In genomic region chr12:124493809-124494750, GRCh38 we compare ENCODE assay signal across 9 cellular contexts.
DNase-seq lines count a peak whose midpoint lies in the region; ATAC-seq lines count a peak whose summit lies in the region.
"Had no signal": no experiment of that assay in that cellular context is flagged by ENCODE, and none has a peak within 500 bp of the region (broad histone marks: within the 10 kb centered on the region; RNA-seq: fewer than 3 reads in every experiment).

No MANE protein-coding gene starts in this region.

- H3K36me3 ChIP-seq in CD4-positive, CD25-positive, alpha-beta regulatory T cell (ENCODE audit: control insufficient read depth, insufficient read depth, low read length), result no peaks in the 10 kb centered on the region

- H3K9me3 ChIP-seq in CD4-positive, CD25-positive, alpha-beta regulatory T cell (ENCODE audit: control insufficient read depth in 2 of 2, low read length in 2 of 2), result no peaks in the 10 kb centered on the region
- H3K9me3 ChIP-seq: neutrophil had no signal

- peak; percentile 61 to 67 for ATAC-seq in CD4-positive, CD25-positive, alpha-beta regulatory T cell (ENCODE audit: low read depth in 2 of 2)
- ATAC-seq in GM19467 (IDR thresholded peaks at IDR 0.05; ENCODE audit: unreplicated experiment) (peak; percentile 91), HG03457 (IDR thresholded peaks at IDR 0.05; ENCODE audit: unreplicated experiment) (peak; percentile 85)
- peak; percentile 97 to 98 for ATAC-seq in stimulated activated naive B cell treated with anti-CD40 and anti-IgM and Interleukin-4, amounts not matched to agents 10 μg/mL and 1 μg/mL and 100 μg/mL, for 72 hours (replicated peaks)

- no peaks in the 10 kb centered on the region for H3K9me3 Mint-ChIP-seq in CD4-positive, CD25-positive, alpha-beta regulatory T cell
- no peaks in the 10 kb centered on the region for H3K9me3 Mint-ChIP-seq in stimulated activated naive B cell treated with anti-CD40 and anti-IgM and Interleukin-4, amounts not matched to agents 10 μg/mL and 1 μg/mL and 100 μg/mL, for 72 hours

- H3K4me3 Mint-ChIP-seq in CD4-positive, CD25-positive, alpha-beta regulatory T cell, result peak overlapping the region in 2 of 4 donors; percentile 47 to 65
- H3K4me3 Mint-ChIP-seq in stimulated activated naive B cell treated with anti-CD40 and anti-IgM and Interleukin-4, amounts not matched to agents 10 μg/mL and 1 μg/mL and 100 μg/mL, for 72 hours, result peak overlapping the region; percentile 65 to 79

- H3K4me1 Mint-ChIP-seq in CD4-positive, CD25-positive, alpha-beta regulatory T cell, result peaks cover 0 to 56% (median 22%) of the 10 kb centered on the region in 4 donors
- H3K4me1 Mint-ChIP-seq in stimulated activated naive B cell treated with anti-CD40 and anti-IgM and Interleukin-4, amounts not matched to agents 10 μg/mL and 1 μg/mL and 100 μg/mL, for 72 hours, result peaks cover 74 to 95% of the 10 kb centered on the region in 2 donors

- H3K36me3 Mint-ChIP-seq in CD4-positive, CD25-positive, alpha-beta regulatory T cell, result peaks cover 5% of the 10 kb centered on the region
- peaks cover 51 to 66% of the 10 kb centered on the region in 2 donors for H3K36me3 Mint-ChIP-seq in stimulated activated naive B cell treated with anti-CD40 and anti-IgM and Interleukin-4, amounts not matched to agents 10 μg/mL and 1 μg/mL and 100 μg/mL, for 72 hours

- no peak overlapping the region for H3K4me3 ChIP-seq in CD4-positive, CD25-positive, alpha-beta regulatory T cell (ENCODE audit: low read depth, low read length)

- H3K4me1 ChIP-seq in CD4-positive, CD25-positive, alpha-beta regulatory T cell (ENCODE audit: control insufficient read depth, insufficient read depth, low read length, poor library complexity, severe bottlenecking), result peaks cover 24% of the 10 kb centered on the region

- H3K27me3 Mint-ChIP-seq in CD4-positive, CD25-positive, alpha-beta regulatory T cell, result no peaks in the 10 kb centered on the region
- no peaks in the 10 kb centered on the region for H3K27me3 Mint-ChIP-seq in stimulated activated naive B cell treated with anti-CD40 and anti-IgM and Interleukin-4, amounts not matched to agents 10 μg/mL and 1 μg/mL and 100 μg/mL, for 72 hours

- no peaks in the 10 kb centered on the region for H3K27me3 ChIP-seq in CD4-positive, CD25-positive, alpha-beta regulatory T cell (ENCODE audit: control insufficient read depth, insufficient read depth, low read length)
- H3K27me3 ChIP-seq: neutrophil had no signal

- H3K27ac Mint-ChIP-seq in CD4-positive, CD25-positive, alpha-beta regulatory T cell, result peak overlapping the region; percentile 88 to 94 (median 93)
- H3K27ac Mint-ChIP-seq in stimulated activated naive B cell treated with anti-CD40 and anti-IgM and Interleukin-4, amounts not matched to agents 10 μg/mL and 1 μg/mL and 100 μg/mL, for 72 hours, result peak overlapping the region; percentile 94

- no peak overlapping the region for H3K27ac ChIP-seq in CD4-positive, CD25-positive, alpha-beta regulatory T cell (ENCODE audit: insufficient read depth, low read length, poor library complexity, severe bottlenecking)
- H3K27ac ChIP-seq: neutrophil had no signal

- DNase-seq in CD4-positive, CD25-positive, alpha-beta regulatory T cell, result peak in 1 of 3 donors; percentile 60
- DNase-seq in activated naive CD4-positive, alpha-beta T cell treated with anti-CD3 and anti-CD28 coated beads, Interleukin-2, amount 50 U/mL, for 16 hours, result peak; percentile 25
- DNase-seq in stimulated activated naive B cell treated with anti-CD40 and anti-IgM and Interleukin-4, amounts not matched to agents 10 μg/mL and 1 μg/mL and 100 μg/mL, for 72 hours, result peak; percentile 88
- DNase-seq in putamen (ENCODE audit: low spot score), result no peak
- DNase-seq in NCI-H1694 (lab: John Stamatoyannopoulos, UW), result no peak
- no peak for DNase-seq in amniotic stem cell (lab: John Stamatoyannopoulos, UW)

Comparison
In these comparisons a context has a peak if more than half of its experiments do, and no peak if none do; other contexts are left out.
1. DNase-seq: peak in activated naive CD4-positive, alpha-beta T cell treated with anti-CD3 and anti-CD28 coated beads, Interleukin-2, amount 50 U/mL, for 16 hours (single experiment) and stimulated activated naive B cell treated with anti-CD40 and anti-IgM and Interleukin-4, amounts not matched to agents 10 μg/mL and 1 μg/mL and 100 μg/mL, for 72 hours (single experiment); none in putamen (single experiment), NCI-H1694 (single experiment) and amniotic stem cell (single experiment).
2. Peak in every context shown above with its lines, with median percentiles within 50 percentile points of each other: ATAC-seq.